In genomic region chr9:88418715-88419540, GRCh38 we compare ENCODE assay signal across 12 cellular contexts. TPM values are rescaled to one million over a fixed set of nuclear protein-coding genes. Genes with fewer than 3 reads are reported as not detected.
DNase-seq lines count a peak whose midpoint lies in the region; ATAC-seq and TF ChIP-seq lines count a peak whose summit lies in the region.
"Had no signal": no experiment of that assay in that cellular context is flagged by ENCODE, and none has a peak within 500 bp of the region (broad histone marks: within the 10 kb centered on the region; RNA-seq: fewer than 3 reads in every experiment).

No MANE protein-coding gene starts in this region.

- DNase-seq in natural killer cell treated with Interleukin-12 subunit alpha and Interleukin-12 subunit beta and Interleukin-15 and Interleukin-18, amount 100 ng/mL, for 72 hours (ENCODE audit: low spot score) = no peak
- DNase-seq in natural killer cell (no peak), type B pancreatic cell (ENCODE audit: extremely low spot score, unreplicated experiment) (no peak), GM10266 (ENCODE audit: extremely low spot score) (no peak), stomach (no peak), upper lobe of left lung (no peak)
- DNase-seq in activated CD4-positive, CD25-positive, alpha-beta regulatory T cell treated with anti-CD3 and anti-CD28 coated beads, Interleukin-2, amount 50 U/mL, for 72 hours = peak; percentile 32
- DNase-seq: midbrain, NCI-H1048, testis had no signal

- TF ChIP-seq POLR2A in stomach (IDR thresholded peaks at IDR 0.05) (no peak), upper lobe of left lung (IDR thresholded peaks at IDR 0.05) (no peak)

- H3K27ac Mint-ChIP-seq in natural killer cell treated with Interleukin-12 subunit alpha and Interleukin-12 subunit beta and Interleukin-15 and Interleukin-18, amount 100 ng/mL, for 72 hours = peak overlapping the region; percentile 7 to 63
- H3K27ac Mint-ChIP-seq in natural killer cell (no peak overlapping the region), type B pancreatic cell (peak overlapping the region; percentile 87)

- peaks cover 12 to 23% of the 10 kb centered on the region in 2 donors for H3K4me1 Mint-ChIP-seq in natural killer cell treated with Interleukin-12 subunit alpha and Interleukin-12 subunit beta and Interleukin-15 and Interleukin-18, amount 100 ng/mL, for 72 hours (ENCODE audit: low read depth in 2 of 2)
- H3K4me1 Mint-ChIP-seq in natural killer cell = peaks cover 15 to 23% of the 10 kb centered on the region in 2 donors
- no peaks in the 10 kb centered on the region for H3K4me1 Mint-ChIP-seq in type B pancreatic cell (ENCODE audit: unreplicated experiment)

- no peak overlapping the region for H3K27ac ChIP-seq in stomach
- no peak overlapping the region for H3K27ac ChIP-seq in upper lobe of left lung
- H3K27ac ChIP-seq: BLaER1 treated with 17β-estradiol and CSF1 and Interleukin-3, amounts not matched to agents 10 nM and 100 nM; testis had no signal

- TF ChIP-seq EP300 in stomach (IDR thresholded peaks at IDR 0.05) (no peak), upper lobe of left lung (IDR thresholded peaks at IDR 0.05) (no peak)

- 85 to 92% (median 91%) methylated on average over 7 of the region's 7 CpGs for WGBS in stomach, 5 donors
- 83 to 90% methylated on average over 7 of the region's 7 CpGs for WGBS in upper lobe of left lung, 2 donors

- intact Hi-C loops in natural killer cell (cut with micrococcal nuclease) = no loop called here
- intact Hi-C loops in stomach (cut with DNase I; ENCODE audit: low total_unique reads) = no loop called here

- H3K4me3 ChIP-seq in stomach (no peak overlapping the region), upper lobe of left lung (no peak overlapping the region)
- H3K4me3 ChIP-seq: testis had no signal

- H3K36me3 ChIP-seq in stomach = peaks cover 13 to 63% (median 44%) of the 10 kb centered on the region in 4 donors
- H3K36me3 ChIP-seq in upper lobe of left lung = peaks cover 0 to 36% (median 0%) of the 10 kb centered on the region in 4 donors

- H3K27me3 ChIP-seq in stomach = no peaks in the 10 kb centered on the region
- H3K27me3 ChIP-seq in upper lobe of left lung = no peaks in the 10 kb centered on the region
- H3K27me3 ChIP-seq: BLaER1 treated with 17β-estradiol and CSF1 and Interleukin-3, amounts not matched to agents 10 nM and 100 nM; testis had no signal

- H3K9me3 ChIP-seq in stomach (peaks cover 7 to 34% (median 23%) of the 10 kb centered on the region in 4 donors), upper lobe of left lung (peaks cover 8 to 32% (median 21%) of the 10 kb centered on the region in 4 donors)
- H3K9me3 ChIP-seq: testis had no signal

- TF ChIP-seq CTCF in natural killer cell (IDR thresholded peaks at IDR 0.05) (no peak), type B pancreatic cell (conservative IDR thresholded peaks at IDR 0.05) (no peak), GM10266 (IDR thresholded peaks at IDR 0.05; ENCODE audit: control insufficient read depth, insufficient read depth, low read depth, missing control alignments) (no peak), stomach (IDR thresholded peaks at IDR 0.05) (no peak), upper lobe of left lung (IDR thresholded peaks at IDR 0.05) (no peak)

- H3K36me3 Mint-ChIP-seq in natural killer cell treated with Interleukin-12 subunit alpha and Interleukin-12 subunit beta and Interleukin-15 and Interleukin-18, amount 100 ng/mL, for 72 hours = peaks cover 50% of the 10 kb centered on the region
- H3K36me3 Mint-ChIP-seq in natural killer cell = peaks cover 13% of the 10 kb centered on the region
- peaks cover 59% of the 10 kb centered on the region for H3K36me3 Mint-ChIP-seq in type B pancreatic cell

- H3K4me1 ChIP-seq in stomach = no peaks in the 10 kb centered on the region
- no peaks in the 10 kb centered on the region for H3K4me1 ChIP-seq in upper lobe of left lung
- H3K4me1 ChIP-seq: testis had no signal

- no peaks in the 10 kb centered on the region for H3K27me3 Mint-ChIP-seq in natural killer cell treated with Interleukin-12 subunit alpha and Interleukin-12 subunit beta and Interleukin-15 and Interleukin-18, amount 100 ng/mL, for 72 hours
- no peaks in the 10 kb centered on the region for H3K27me3 Mint-ChIP-seq in natural killer cell (ENCODE audit: low read depth in 2 of 2)
- H3K27me3 Mint-ChIP-seq in type B pancreatic cell = no peaks in the 10 kb centered on the region

- H3K4me3 Mint-ChIP-seq in natural killer cell treated with Interleukin-12 subunit alpha and Interleukin-12 subunit beta and Interleukin-15 and Interleukin-18, amount 100 ng/mL, for 72 hours = peak overlapping the region; percentile 42
- H3K4me3 Mint-ChIP-seq in natural killer cell (no peak overlapping the region), type B pancreatic cell (no peak overlapping the region)

- peak; percentile 43 to 91 for ATAC-seq in natural killer cell treated with Interleukin-12 subunit alpha and Interleukin-12 subunit beta and Interleukin-15 and Interleukin-18, amount 100 ng/mL, for 72 hours
- no peak for ATAC-seq in natural killer cell
- peak; percentile 76 for ATAC-seq in esophagus mucosa
- ATAC-seq in upper lobe of left lung (ENCODE audit: low FRiP score in 2 of 2) = no peak

- H3K9me3 Mint-ChIP-seq in natural killer cell treated with Interleukin-12 subunit alpha and Interleukin-12 subunit beta and Interleukin-15 and Interleukin-18, amount 100 ng/mL, for 72 hours = peaks cover 7% of the 10 kb centered on the region
- peaks cover 0 to 6% of the 10 kb centered on the region in 2 donors for H3K9me3 Mint-ChIP-seq in natural killer cell
- H3K9me3 Mint-ChIP-seq in type B pancreatic cell = peaks cover 16% of the 10 kb centered on the region

RNA-seq across cellular contexts. Expression of gene SPIN1, which starts 30.7 kb away (rescaled TPM):
- total RNA-seq in natural killer cell treated with Interleukin-12 subunit alpha and Interleukin-12 subunit beta and Interleukin-15 and Interleukin-18, amount 100 ng/mL, for 72 hours = 10 to 100 TPM; 18.6 to 27.8 TPM
- 10 to 100 TPM; 30.3 to 46.1 (median 39.3) TPM for total RNA-seq in natural killer cell
- total RNA-seq in esophagus mucosa = 37.2 TPM
- total RNA-seq in type B pancreatic cell (ENCODE audit: low replicate concordance) = 98.6 and 107 TPM in 2 replicates
- total RNA-seq in stomach = 100 to 1,000 TPM in 1 of 5 donors, 10 to 100 TPM in 4; 26.1 to 120 (median 50.7) TPM
- polyA plus RNA-seq in stomach = 10 to 100 TPM; 18.3 to 38.3 (median 25.9) TPM
- 10 to 100 TPM; 29.3 to 66.4 (median 59.9) TPM for total RNA-seq in upper lobe of left lung

Comparison
In these comparisons a context has a peak if more than half of its experiments do, and no peak if none do; other contexts are left out.
1. ATAC-seq: peak in natural killer cell treated with Interleukin-12 subunit alpha and Interleukin-12 subunit beta and Interleukin-15 and Interleukin-18, amount 100 ng/mL, for 72 hours (2 of 2) and esophagus mucosa (single experiment); none in natural killer cell (0 of 3) and upper lobe of left lung (0 of 2).
2. H3K27ac Mint-ChIP-seq: peak in natural killer cell treated with Interleukin-12 subunit alpha and Interleukin-12 subunit beta and Interleukin-15 and Interleukin-18, amount 100 ng/mL, for 72 hours (2 of 2) and type B pancreatic cell (single experiment); none in natural killer cell (0 of 2).